21 cellular contexts compared by ENCODE assay signal in genomic region chr9:710951-711745, GRCh38.
DNase-seq lines count a peak whose midpoint lies in the region; ATAC-seq, FAIRE-seq and TF ChIP-seq lines count a peak whose summit lies in the region.
"Had no signal": no experiment of that assay in that cellular context is flagged by ENCODE, and none has a peak within 500 bp of the region (broad histone marks: within the 10 kb centered on the region; RNA-seq: fewer than 3 reads in every experiment).

No MANE protein-coding gene starts in this region.

- WGBS in ovary, 3 donors, result 91 to 96% (median 96%) methylated on average over 14 of the region's 14 CpGs

- no peaks in the 10 kb centered on the region for H3K79me2 ChIP-seq in DND-41 (ENCODE audit: insufficient read depth, low read length)
- H3K79me2 ChIP-seq in endothelial cell of umbilical vein (ENCODE audit: control insufficient read depth, insufficient read depth, low read length), result peaks cover 89% of the 10 kb centered on the region
- H3K79me2 ChIP-seq: parathyroid adenoma had no signal

- POLR2A ChIA-PET in endothelial cell of umbilical vein (lab: Charles Lee), result no interaction called here

- H3K4me1 ChIP-seq in DND-41 (ENCODE audit: insufficient read depth, low read length), result peaks cover 11% of the 10 kb centered on the region; the same call in 1 of the 2 replicates
- H3K4me1 ChIP-seq in endothelial cell of umbilical vein (ENCODE audit: control insufficient read depth, extremely low read depth, insufficient read depth, low read length), result peaks cover 32% of the 10 kb centered on the region
- peaks cover 61% of the 10 kb centered on the region for H3K4me1 ChIP-seq in stomach smooth muscle (ENCODE audit: control insufficient read depth, insufficient read depth, low read length)
- H3K4me1 ChIP-seq in ovary (ENCODE audit: insufficient read depth), result peaks cover 15% of the 10 kb centered on the region
- H3K4me1 ChIP-seq: colonic mucosa had no signal

- DNase-seq in DND-41, result peak; percentile 37
- DNase-seq in MV-4-11 (lab: John Stamatoyannopoulos, UW), result peak; percentile 25
- DNase-seq in endothelial cell of umbilical vein (ENCODE audit: low read depth, low spot score), result no peak
- no peak for DNase-seq in NCI-H1436 (lab: John Stamatoyannopoulos, UW)
- no peak for DNase-seq in ovary
- DNase-seq: body of pancreas; CD4-positive, CD25-positive, alpha-beta regulatory T cell; colonic mucosa; EL; endodermal cell; NCI-H1436 treated with DMSO at 0.1 percent for 48 hours; OCI-M1; uterus had no signal

- H3K27ac ChIP-seq in DND-41 (ENCODE audit: low read length) (peak overlapping the region; percentile 42), endothelial cell of umbilical vein (ENCODE audit: insufficient read depth, low read depth, low read length) (no peak overlapping the region), stomach smooth muscle (ENCODE audit: low read length) (peak overlapping the region; percentile 31), ovary (no peak overlapping the region)
- H3K27ac ChIP-seq: body of pancreas, colonic mucosa, HL-60, parathyroid adenoma, skin epidermis had no signal

- H2AFZ ChIP-seq in DND-41 (ENCODE audit: low read depth, low read length) (no peak overlapping the region), endothelial cell of umbilical vein (ENCODE audit: low read depth, low read length) (no peak overlapping the region)
- H2AFZ ChIP-seq: parathyroid adenoma had no signal

- FAIRE-seq in endothelial cell of umbilical vein (lab: Jason Lieb, UNC), result no peak
- FAIRE-seq: islet of Langerhans had no signal

- H3K4me3 ChIP-seq in DND-41 (ENCODE audit: low read depth in 1 of 2, low read length in 2 of 2) (no peak overlapping the region), endothelial cell of umbilical vein (replicated peaks in 1 of 3; ENCODE audit: insufficient read depth in 1 of 3, low read depth in 1 of 3, low read length in 3 of 3) (no peak overlapping the region), stomach smooth muscle (ENCODE audit: low read length in 2 of 2) (no peak overlapping the region), ovary (no peak overlapping the region)
- H3K4me3 ChIP-seq: body of pancreas, colonic mucosa, gastroesophageal sphincter, HAP-1, skin epidermis, uterus had no signal

- no peaks in the 10 kb centered on the region for H3K27me3 ChIP-seq in DND-41 (ENCODE audit: insufficient read depth, low read length, poor library complexity)
- no peaks in the 10 kb centered on the region for H3K27me3 ChIP-seq in endothelial cell of umbilical vein (ENCODE audit: control insufficient read depth in 2 of 2, insufficient read depth in 2 of 2, low read length in 2 of 2)
- H3K27me3 ChIP-seq in stomach smooth muscle (ENCODE audit: control insufficient read depth in 1 of 2, insufficient read depth in 2 of 2, low read length in 2 of 2), result no peaks in the 10 kb centered on the region
- H3K27me3 ChIP-seq in ovary, result no peaks in the 10 kb centered on the region
- H3K27me3 ChIP-seq: body of pancreas, colonic mucosa, gastroesophageal sphincter, uterus had no signal

- H4K20me1 ChIP-seq in DND-41 (ENCODE audit: insufficient read depth, low read length) (no peaks in the 10 kb centered on the region), endothelial cell of umbilical vein (replicated peaks; ENCODE audit: control insufficient read depth, extremely low read depth, insufficient read depth, low read length) (no peaks in the 10 kb centered on the region)

- TF ChIP-seq POLR2A in endothelial cell of umbilical vein (IDR thresholded peaks at IDR 0.05; ENCODE audit: low read depth, low read length), result no peak
- TF ChIP-seq POLR2A in ovary (IDR thresholded peaks at IDR 0.05), result no peak

- TSS peak; percentile 4 for BruUV-seq in endothelial cell of umbilical vein (replicated peaks; lab: Mats Ljungman, UMichigan)

- H3K36me3 ChIP-seq in DND-41 (ENCODE audit: insufficient read depth, low read length), result no peaks in the 10 kb centered on the region
- peaks cover 11 to 26% of the 10 kb centered on the region in 2 experiments for H3K36me3 ChIP-seq in endothelial cell of umbilical vein (ENCODE audit: control insufficient read depth in 2 of 2, extremely low read depth in 1 of 2, insufficient read depth in 2 of 2, low read length in 2 of 2)
- H3K36me3 ChIP-seq in stomach smooth muscle (ENCODE audit: control insufficient read depth in 2 of 2, insufficient read depth in 2 of 2, low read length in 2 of 2), result peaks cover 19% of the 10 kb centered on the region in 2 donors
- H3K36me3 ChIP-seq in ovary, result no peaks in the 10 kb centered on the region
- H3K36me3 ChIP-seq: colonic mucosa, uterus had no signal

- dilution Hi-C loops in endothelial cell of umbilical vein (cut with MboI; ENCODE audit: extremely low pct_ligation_motif_present, low sequenced_read_pairs), result no loop called here

- no peak overlapping the region for H3K4me2 ChIP-seq in DND-41 (ENCODE audit: insufficient read depth, low read length)
- H3K4me2 ChIP-seq in endothelial cell of umbilical vein (ENCODE audit: insufficient read depth, low read length), result no peak overlapping the region

- H3K9me3 ChIP-seq in DND-41 (ENCODE audit: insufficient read depth, low read length, severe bottlenecking) (no peaks in the 10 kb centered on the region), endothelial cell of umbilical vein (replicated peaks; ENCODE audit: control insufficient read depth, insufficient read depth, low read length) (no peaks in the 10 kb centered on the region), stomach smooth muscle (ENCODE audit: control insufficient read depth in 2 of 2, low read length in 2 of 2) (no peaks in the 10 kb centered on the region), ovary (no peaks in the 10 kb centered on the region)
- H3K9me3 ChIP-seq: body of pancreas, colonic mucosa, gastroesophageal sphincter, HAP-1, uterus had no signal

- CTCF ChIA-PET in endothelial cell of umbilical vein (lab: Charles Lee), result interaction anchor here (1.1 kb wide), 2 partner anchors 10 to 11 kb away, joined by 3 read pairs; no protein-coding TSS in a partner anchor

- ATAC-seq in DND-41 (ENCODE audit: insufficient read depth, low read depth), result peak; percentile 66
- ATAC-seq in HG02623 (IDR thresholded peaks at IDR 0.05; ENCODE audit: unreplicated experiment), result no peak
- ATAC-seq: body of pancreas, gastroesophageal sphincter had no signal

- intact Hi-C loops in endothelial cell of umbilical vein (cut with micrococcal nuclease) (no loop called here), ovary (cut with DNase I) (no loop called here)

- no peak overlapping the region for H3K9ac ChIP-seq in DND-41 (ENCODE audit: low read depth, low read length)
- no peak overlapping the region for H3K9ac ChIP-seq in endothelial cell of umbilical vein (replicated peaks; ENCODE audit: extremely low read depth, insufficient read depth, low read length)
- H3K9ac ChIP-seq in stomach smooth muscle (ENCODE audit: low read length in 2 of 2), result no peak overlapping the region
- H3K9ac ChIP-seq: parathyroid adenoma had no signal

- TF ChIP-seq CTCF in DND-41 (IDR thresholded peaks at IDR 0.05; ENCODE audit: borderline replicate concordance, extremely low read depth, low read length, poor library complexity, severe bottlenecking) (no peak), endothelial cell of umbilical vein (IDR thresholded peaks at IDR 0.05; ENCODE audit: extremely low read depth in 1 of 2, insufficient read depth in 1 of 2, low read depth in 1 of 2, low read length in 2 of 2) (no peak), ovary (IDR thresholded peaks at IDR 0.05) (no peak)

- no peak for TF ChIP-seq EP300 in ovary (IDR thresholded peaks at IDR 0.05)

- H3K9me1 ChIP-seq in endothelial cell of umbilical vein (replicated peaks; ENCODE audit: control insufficient read depth, extremely low read depth, insufficient read depth, low read length), result no peaks in the 10 kb centered on the region

TF ChIP-seq in endothelial cell of umbilical vein, 7 proteins besides CTCF, POLR2A, EP300 and RAD21:
- TF ChIP-seq JUN (IDR thresholded peaks at IDR 0.05; ENCODE audit: borderline replicate concordance, insufficient read depth, insufficient read length, low read depth), result no peak
- TF ChIP-seq POLR2AphosphoS5 (IDR thresholded peaks at IDR 0.05; ENCODE audit: insufficient read depth, low read depth, low read length), result no peak
- TF ChIP-seq FOS (IDR thresholded peaks at IDR 0.05; ENCODE audit: borderline replicate concordance, insufficient read depth, low read length), result no peak
- no peak for TF ChIP-seq MAX (IDR thresholded peaks at IDR 0.05; ENCODE audit: insufficient read depth, insufficient read length)
- TF ChIP-seq EZH2 (IDR thresholded peaks at IDR 0.05; ENCODE audit: borderline replicate concordance, low read depth, low read length, severe bottlenecking), result no peak
- no peak for TF ChIP-seq GATA2 (IDR thresholded peaks at IDR 0.05; ENCODE audit: insufficient read depth, insufficient read length, low read depth, low read length)
- TF ChIP-seq MYC (IDR thresholded peaks at IDR 0.05; ENCODE audit: low read depth, low read length), result no peak

Comparison
In these comparisons a context has a peak if more than half of its experiments do, and no peak if none do; other contexts are left out.
1. DNase-seq: peak in DND-41 (single experiment) and MV-4-11 (single experiment); none in endothelial cell of umbilical vein (single experiment), NCI-H1436 (single experiment) and ovary (0 of 5).
2. H3K27ac ChIP-seq: peak in DND-41 (single experiment) and stomach smooth muscle (single experiment); none in endothelial cell of umbilical vein (single experiment) and ovary (0 of 2).